In the genomic region with DNA sequence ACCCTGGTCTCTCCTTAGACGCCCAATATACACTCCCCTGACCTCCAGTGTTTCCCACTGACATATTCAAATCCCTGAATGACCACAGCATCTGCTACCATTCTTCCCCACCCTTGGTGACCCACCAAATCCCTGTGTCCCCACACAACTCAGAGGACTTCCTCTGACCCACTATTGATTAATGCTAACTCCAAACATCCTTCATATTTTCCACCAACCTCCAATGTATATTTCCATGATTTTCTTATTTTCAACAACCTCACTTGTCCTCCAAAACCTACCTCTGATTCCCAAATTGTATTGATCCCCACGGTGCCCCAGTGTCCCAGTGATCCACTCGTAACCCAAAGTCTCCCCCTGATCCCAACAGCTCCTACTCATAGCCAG, we compare ENCODE assay signal across 11 cellular contexts. TPM values are rescaled to one million over a fixed set of nuclear protein-coding genes. Genes with fewer than 3 reads are reported as not detected.
DNase-seq lines count a peak whose midpoint lies in the region; ATAC-seq, FAIRE-seq and TF ChIP-seq lines count a peak whose summit lies in the region.
"Had no signal": no experiment of that assay in that cellular context is flagged by ENCODE, and none has a peak within 500 bp of the region (broad histone marks: within the 10 kb centered on the region; RNA-seq: fewer than 3 reads in every experiment).

No MANE protein-coding gene starts in this region.

- 0 out of 2 replicates have a peak, but pooled peaks cover 3% of the 10 kb centered on the region for H3K79me2 ChIP-seq in H9 (ENCODE audit: insufficient read depth, low read length)

- H3K36me3 Mint-ChIP-seq in H9 (ENCODE audit: insufficient read depth in 1 of 3, low read depth in 3 of 3) = peaks cover 12 to 27% (median 26%) of the 10 kb centered on the region in 3 experiments

- H3K27ac Mint-ChIP-seq in H9 = peak overlapping the region; percentile 9 to 83 (median 73); a peak in 3 of 7 replicates

- CTCF ChIA-PET in A549 (lab: Yijun Ruan, JAX) = interaction anchor here (0.7 to 74.3 kb wide), 4 partner anchors 8 to 991 kb away, joined by 4 to 2204 read pairs (median 1106); a partner anchor contains a TSS

- no peak overlapping the region for H3K23ac ChIP-seq in H9 (ENCODE audit: insufficient read length, low read depth, low read length)

- H3K4ac ChIP-seq in H9 (ENCODE audit: low read depth, low read length) = no peak overlapping the region

- no peak overlapping the region for H2BK20ac ChIP-seq in H9 (ENCODE audit: low read depth, low read length, poor library complexity, severe bottlenecking)

- H3K27ac ChIP-seq in A549 = 0 out of 6 replicates have a peak overlapping the region, but pooled peaks of 1 of the 2 experiments have one; percentile 3
- H3K27ac ChIP-seq in H9 (ENCODE audit: insufficient read length, low read depth, low read length) = no peak overlapping the region
- peak overlapping the region; percentile 32 for H3K27ac ChIP-seq in muscle layer of colon (ENCODE audit: low read depth, low read length)

- H3K4me1 ChIP-seq in A549 (peaks cover 19% of the 10 kb centered on the region), H9 (ENCODE audit: insufficient read depth, low read length) (0 out of 2 replicates have a peak, but pooled peaks cover 3% of the 10 kb centered on the region), adipocyte (ENCODE audit: control insufficient read depth, insufficient read depth, low read length) (peaks cover 11% of the 10 kb centered on the region), muscle layer of colon (ENCODE audit: insufficient read depth, low read length) (peaks cover 12% of the 10 kb centered on the region)

- H3K14ac ChIP-seq in H9 (ENCODE audit: insufficient read depth, low read length) = no peak overlapping the region

- no peak overlapping the region for H2BK120ac ChIP-seq in H9 (ENCODE audit: low read depth, low read length, poor library complexity, severe bottlenecking)

- H3K36me3 ChIP-seq in adipocyte (ENCODE audit: control insufficient read depth, insufficient read depth, low read length, severe bottlenecking) = peaks cover 22% of the 10 kb centered on the region
- peaks cover 19% of the 10 kb centered on the region for H3K36me3 ChIP-seq in muscle layer of colon (ENCODE audit: insufficient read depth, low read length)

- FAIRE-seq in A549 (lab: Jason Lieb, UNC) = no peak

- no peak overlapping the region for H4K8ac ChIP-seq in H9 (replicated peaks; ENCODE audit: insufficient read length, low read depth, low read length)

- H3K27me3 ChIP-seq in H9 (ENCODE audit: insufficient read depth, low read length) = no peaks in the 10 kb centered on the region
- H3K27me3 ChIP-seq in adipocyte (replicated peaks; ENCODE audit: control insufficient read depth, insufficient read depth, low read length) = no peaks in the 10 kb centered on the region
- no peaks in the 10 kb centered on the region for H3K27me3 ChIP-seq in muscle layer of colon (ENCODE audit: control insufficient read depth in 1 of 2, insufficient read depth in 2 of 2, low read length in 2 of 2)
- H3K27me3 ChIP-seq: cardiac muscle cell had no signal

- H4K5ac ChIP-seq in H9 (ENCODE audit: insufficient read length, low read depth, low read length) = no peak overlapping the region

- no peak overlapping the region for H2BK12ac ChIP-seq in H9 (ENCODE audit: insufficient read length, low read depth, low read length)

- no peak overlapping the region for H4K91ac ChIP-seq in H9 (ENCODE audit: insufficient read length, low read depth, low read length)

- H2BK15ac ChIP-seq in H9 (ENCODE audit: low read depth, low read length) = no peak overlapping the region

- no peaks in the 10 kb centered on the region for H4K20me1 ChIP-seq in H9 (ENCODE audit: control insufficient read depth, insufficient read depth, insufficient read length)

- H3K4me1 Mint-ChIP-seq in H9 = peaks cover 20 to 25% of the 10 kb centered on the region in 2 experiments

- H3K23me2 ChIP-seq in H9 (ENCODE audit: insufficient read length, low read depth, low read length, poor library complexity, severe bottlenecking) = peaks cover 7% of the 10 kb centered on the region

- ATAC-seq in A549 = no peak

- H3K9ac ChIP-seq in H9 (ENCODE audit: extremely low read depth, insufficient read length, low read length) = no peak overlapping the region
- no peak overlapping the region for H3K9ac ChIP-seq in adipocyte (ENCODE audit: low read length)
- H3K9ac ChIP-seq in muscle layer of colon (ENCODE audit: low read length) = no peak overlapping the region

- H3K9me3 Mint-ChIP-seq in H9 = peaks cover 0 to 2% of the 10 kb centered on the region in 2 experiments; a peak in 1 of 5 replicates

- H3K79me1 ChIP-seq in H9 (ENCODE audit: insufficient read depth, low read depth, low read length, poor library complexity, severe bottlenecking) = peaks cover 8% of the 10 kb centered on the region

- H2AK5ac ChIP-seq in H9 (ENCODE audit: insufficient read length, low read length) = no peak overlapping the region

- H3K4me3 Mint-ChIP-seq in H9 = peak overlapping the region; percentile 54 to 79

- TF ChIP-seq RAD21 in A549 (conservative IDR thresholded peaks at IDR 0.05 in 1 of 2, IDR thresholded peaks at IDR 0.05 in 1 of 2) = no peak

- 6% methylated on average over 3 of the region's 3 CpGs for WGBS in A549 (ENCODE audit: missing lambda C conversion rate)
- no CpG with 5 or more reads among the region's 3 CpGs for WGBS in H9 (ENCODE audit: extremely low coverage, insufficient read length, low lambda C conversion rate)

- H3T11ph ChIP-seq in H9 (ENCODE audit: low read length) = no peak overlapping the region

- no peak overlapping the region for H2BK5ac ChIP-seq in H9 (ENCODE audit: insufficient read length, low read length)

- no peak for TF ChIP-seq POLR2A in A549 (IDR thresholded peaks at IDR 0.05; ENCODE audit: low read length)

- TF ChIP-seq EP300 in A549 (IDR thresholded peaks at IDR 0.05) = no peak

- H3K4me3 ChIP-seq in A549 (no peak overlapping the region; the same call in 2 of the 3 replicates), adipocyte (ENCODE audit: low read length) (peak overlapping the region; percentile 43), muscle layer of colon (ENCODE audit: low read depth in 1 of 2, low read length in 2 of 2) (no peak overlapping the region)

- H3K56ac ChIP-seq in H9 (ENCODE audit: insufficient read length, low read depth, low read length) = no peak overlapping the region

- DNase-seq in A549 (ENCODE audit: low read depth in 1 of 2, low spot score in 1 of 2) (no peak), H9 (no peak), adipocyte (ENCODE audit: low read depth) (no peak), NCI-H1417 (lab: John Stamatoyannopoulos, UW) (no peak), NCI-H82 treated with DMSO at 0.1 percent for 48 hours (lab: John Stamatoyannopoulos, UW; ENCODE audit: unreplicated experiment) (no peak), NCI-H2196 treated with DMSO at 0.1 percent for 48 hours (lab: John Stamatoyannopoulos, UW; ENCODE audit: unreplicated experiment) (no peak)
- no peak for DNase-seq in stimulated activated naive CD4-positive, alpha-beta T cell (lab: John Stamatoyannopoulos, UW)

- H3K18ac ChIP-seq in H9 (ENCODE audit: insufficient read length, low read depth, low read length) = no peak overlapping the region

- TF ChIP-seq CTCF in A549 (IDR thresholded peaks at IDR 0.05) = no peak
- TF ChIP-seq CTCF in H9 (conservative IDR thresholded peaks at IDR 0.05) = no peak

- POLR2A ChIA-PET in A549 (lab: Yijun Ruan, JAX) = interaction anchor here (1.0 to 2.8 kb wide), 6 partner anchors 8 to 26 kb away, joined by 3 to 43 read pairs (median 4); a partner anchor contains a TSS

- H3K9me3 ChIP-seq in A549 (no peaks in the 10 kb centered on the region), H9 (ENCODE audit: control insufficient read depth, low read depth, low read length) (no peaks in the 10 kb centered on the region), adipocyte (ENCODE audit: control insufficient read depth, low read length) (no peaks in the 10 kb centered on the region), muscle layer of colon (ENCODE audit: low read length) (no peaks in the 10 kb centered on the region)

- peaks cover 22% of the 10 kb centered on the region for H3K27me3 Mint-ChIP-seq in H9 (ENCODE audit: low read depth)

- peak overlapping the region; percentile 65 for H3K4me2 ChIP-seq in A549
- H3K4me2 ChIP-seq in H9 (ENCODE audit: insufficient read depth, insufficient read length, low read length) = no peak overlapping the region

- H2AFZ ChIP-seq in H9 (ENCODE audit: low read length) = no peak overlapping the region

RNA-seq across cellular contexts. Expression of a gene that starts 0.5 kb away (rescaled TPM):
- 17.1 and 17.5 TPM in 2 replicates for polyA plus RNA-seq in A549 (2011; rRNA removed)
- 28.8 and 39.5 TPM in 2 replicates for polyA plus RNA-seq in A549 (2012; cell fraction: cytosol; rRNA removed)
- polyA plus RNA-seq in A549 (2012; cell fraction: nucleus; rRNA removed) = 74.3 and 105 TPM in 2 replicates
- polyA plus RNA-seq in A549 (2017; fragmentation: RNase III; extraction: RNeasy Plus Mini Kit Qiagen cat#74134 plus additional on column Dnase treatment) = 29.9 to 31.3 TPM (median 29.9 TPM) in 3 replicates
- 34.6 and 43.7 TPM in 2 replicates for polyA minus RNA-seq in A549 (2011; rRNA and poly(A)+ RNA removed)
- total RNA-seq in H9 (2021) = 70.7 and 75.1 TPM in 2 replicates

RNA-seq across cellular contexts. Expression of a gene that starts 10.9 kb away (rescaled TPM):
- polyA plus RNA-seq in A549 (2011; rRNA removed) (12.5 and 21.6 TPM in 2 replicates), A549 (2017; fragmentation: RNase III; extraction: RNeasy Plus Mini Kit Qiagen cat#74134 plus additional on column Dnase treatment) (46.3 to 57.5 TPM (median 56.6 TPM) in 3 replicates)
- polyA plus RNA-seq in A549 (2012; cell fraction: cytosol; rRNA removed) = 43.1 and 57.9 TPM in 2 replicates
- 286 and 295 TPM in 2 replicates for polyA plus RNA-seq in A549 (2012; cell fraction: nucleus; rRNA removed)
- polyA minus RNA-seq in A549 (2011; rRNA and poly(A)+ RNA removed) = 8.8 and 9.1 TPM in 2 replicates
- total RNA-seq in H9 (2021) = 63.9 and 67.4 TPM in 2 replicates

RNA-seq across cellular contexts. Expression of a gene that starts 21.9 kb away (rescaled TPM):
- polyA plus RNA-seq in A549 (2011; rRNA removed) (0.04 TPM in 1 of 2 replicates, not detected in the other), A549 (2017; fragmentation: RNase III; extraction: RNeasy Plus Mini Kit Qiagen cat#74134 plus additional on column Dnase treatment) (0.04 TPM in 1 of 3 replicates, not detected in the others)
- polyA plus RNA-seq in A549 (2012; cell fraction: cytosol; rRNA removed) = 0.03 TPM in 1 of 2 replicates, not detected in the other
- 0.09 and 0.13 TPM in 2 replicates for polyA plus RNA-seq in A549 (2012; cell fraction: nucleus; rRNA removed)
- 0.24 TPM in 1 of 2 replicates, not detected in the other for polyA minus RNA-seq in A549 (2011; rRNA and poly(A)+ RNA removed)
- total RNA-seq in H9 (2021) = 0.29 and 0.55 TPM in 2 replicates
- polyA plus RNA-seq: liver had no signal

RNA-seq across cellular contexts. Expression of a gene that starts 24.1 kb away (rescaled TPM):
- polyA plus RNA-seq in A549 (2011; rRNA removed) = 8.9 and 10.0 TPM in 2 replicates
- 19.5 and 28.5 TPM in 2 replicates for polyA plus RNA-seq in A549 (2012; cell fraction: cytosol; rRNA removed)
- polyA plus RNA-seq in A549 (2012; cell fraction: nucleus; rRNA removed) = 52.4 and 77.1 TPM in 2 replicates
- 19.6 to 24.7 TPM (median 24.7 TPM) in 3 replicates for polyA plus RNA-seq in A549 (2017; fragmentation: RNase III; extraction: RNeasy Plus Mini Kit Qiagen cat#74134 plus additional on column Dnase treatment)
- polyA minus RNA-seq in A549 (2011; rRNA and poly(A)+ RNA removed) = 7.9 and 11.3 TPM in 2 replicates
- 41.6 and 41.7 TPM in 2 replicates for total RNA-seq in H9 (2021)

RNA-seq across cellular contexts. Expression of a gene that starts 59.9 kb away (rescaled TPM):
- 0.05 TPM in 1 of 2 replicates, not detected in the other for polyA plus RNA-seq in A549 (2011; rRNA removed)
- 0.09 and 0.10 TPM in 2 replicates for polyA plus RNA-seq in A549 (2012; cell fraction: cytosol; rRNA removed)
- polyA plus RNA-seq in A549 (2012; cell fraction: nucleus; rRNA removed) = 0.06 and 0.16 TPM in 2 replicates
- 0.04 TPM in 1 of 3 replicates, not detected in the others for polyA plus RNA-seq in A549 (2017; fragmentation: RNase III; extraction: RNeasy Plus Mini Kit Qiagen cat#74134 plus additional on column Dnase treatment)
- polyA minus RNA-seq in A549 (2011; rRNA and poly(A)+ RNA removed) = not detected in 2 replicates
- total RNA-seq in H9 (2021) = 0.07 TPM in 1 of 2 replicates, not detected in the other
- total RNA-seq: Daoy, liver had no signal
- polyA plus RNA-seq: liver had no signal
